ENCODE assay signal across 24 cellular contexts in genomic region chr5:166433679-166434078, GRCh38.
A peak's percentile ranks its signal among the peaks of the same experiment; 100 is the strongest.
DNase-seq lines count a peak whose midpoint lies in the region; ATAC-seq, FAIRE-seq and TF ChIP-seq lines count a peak whose summit lies in the region.
"Had no signal": no experiment of that assay in that cellular context is flagged by ENCODE, and none has a peak within 500 bp of the region (broad histone marks: within the 10 kb centered on the region; RNA-seq: fewer than 3 reads in every experiment).

No MANE protein-coding gene starts in this region.

- no peak overlapping the region for H3K9ac ChIP-seq in H1 (replicated peaks in 1 of 4; ENCODE audit: extremely low read depth in 1 of 4, low read depth in 3 of 4, low read length in 3 of 4)
- H3K9ac ChIP-seq in mesendoderm (ENCODE audit: low read length), result no peak overlapping the region
- H3K9ac ChIP-seq: BLaER1 had no signal

- no peak overlapping the region for H3K14ac ChIP-seq in H1 (ENCODE audit: insufficient read length)

- H2BK120ac ChIP-seq in H1 (replicated peaks; ENCODE audit: low read depth, low read length), result no peak overlapping the region
- H2BK120ac ChIP-seq in mesendoderm (ENCODE audit: low read depth, low read length), result no peak overlapping the region

- peaks cover 0 to 34% (median 14%) of the 10 kb centered on the region in 9 donors for H3K9me3 Mint-ChIP-seq in naive thymus-derived CD8-positive, alpha-beta T cell

- no peaks in the 10 kb centered on the region for H3K79me2 ChIP-seq in H1 (ENCODE audit: control insufficient read depth in 1 of 2, insufficient read depth in 2 of 2, low read length in 2 of 2)
- H3K79me2 ChIP-seq in mesendoderm (ENCODE audit: control insufficient read depth, insufficient read depth, low read length), result no peaks in the 10 kb centered on the region

- no peak overlapping the region for H3K4me3 Mint-ChIP-seq in naive thymus-derived CD8-positive, alpha-beta T cell
- H3K4me3 Mint-ChIP-seq: CD4-positive, alpha-beta T cell; IgD-negative memory B cell had no signal

- H2AFZ ChIP-seq in H1 (ENCODE audit: low read length), result 0 out of 2 replicates have a peak overlapping the region, but pooled peaks have one; percentile 49

- DNase-seq in Jurkat, Clone E6-1 (ENCODE audit: low read depth, low spot score), result peak; percentile 42
- DNase-seq in H1 (ENCODE audit: low read depth in 1 of 2, low spot score in 2 of 2) (no peak), mesendoderm (peak; percentile 21), retinal pigment epithelial cell (ENCODE audit: low read depth) (no peak)
- no peak for DNase-seq in activated effector memory CD4-positive, alpha-beta T cell treated with Interleukin-2 at 50 U/mL for 16 hours
- DNase-seq in naive thymus-derived CD8-positive, alpha-beta T cell, result no peak
- DNase-seq: Caco-2; CD4-positive, alpha-beta T cell; DMS 273 treated with DMSO at 0.1 percent for 48 hours; Karpas-422; MV-4-11; NCI-H1694 treated with DMSO at 0.1 percent for 48 hours; NCI-H2081 treated with DMSO at 0.1 percent for 48 hours; NCI-H446; NCI-H526; SJCRH30 had no signal

- TF ChIP-seq RAD21 in H1 (IDR thresholded peaks at IDR 0.05 in 1 of 2, conservative IDR thresholded peaks at IDR 0.05 in 1 of 2; ENCODE audit: low read depth in 2 of 2, low read length in 2 of 2), result no peak

- TF ChIP-seq CTCF in H1 (IDR thresholded peaks at IDR 0.05; ENCODE audit: control extremely low read depth in 1 of 3, insufficient read depth in 1 of 3, low read depth in 1 of 3, low read length in 3 of 3) (peak in 1 of 3 experiments; percentile 25; a peak in 1 of 4 replicates), retinal pigment epithelial cell (conservative IDR thresholded peaks at IDR 0.05; ENCODE audit: low read depth, low read length) (peak; percentile 12)

- H2AK5ac ChIP-seq in H1 (ENCODE audit: low read depth, low read length), result no peak overlapping the region
- no peak overlapping the region for H2AK5ac ChIP-seq in mesendoderm (ENCODE audit: low read length)

- no peak for TF ChIP-seq EP300 in H1 (IDR thresholded peaks at IDR 0.05; ENCODE audit: borderline replicate concordance in 1 of 2, low read depth in 2 of 2, low read length in 2 of 2)

- H4K8ac ChIP-seq in H1 (ENCODE audit: extremely low read depth, insufficient read depth, low read length) (no peak overlapping the region), mesendoderm (ENCODE audit: low read depth, low read length) (no peak overlapping the region)

- H3K23me2 ChIP-seq in H1 (ENCODE audit: low read depth, low read length), result no peaks in the 10 kb centered on the region; the same call in 1 of the 2 replicates

- ATAC-seq in HG02759 (IDR thresholded peaks at IDR 0.05; ENCODE audit: unreplicated experiment) (no peak), HG03095 (IDR thresholded peaks at IDR 0.05; ENCODE audit: unreplicated experiment) (no peak)
- ATAC-seq in naive thymus-derived CD8-positive, alpha-beta T cell, result no peak

- H3K4me3 ChIP-seq in Jurkat, Clone E6-1 (ENCODE audit: low read length), result no peak overlapping the region
- H3K4me3 ChIP-seq in H1 (ENCODE audit: extremely low read depth in 1 of 4, insufficient read depth in 2 of 4, low read depth in 3 of 4, low read length in 4 of 4) (no peak overlapping the region), mesendoderm (ENCODE audit: low read length) (no peak overlapping the region), retinal pigment epithelial cell (ENCODE audit: low read length) (no peak overlapping the region)
- H3K4me3 ChIP-seq: BLaER1, SJCRH30 had no signal

- H3K4me2 ChIP-seq in H1 (ENCODE audit: insufficient read depth in 1 of 2, low read depth in 2 of 2, low read length in 2 of 2) (no peak overlapping the region), mesendoderm (ENCODE audit: low read length) (no peak overlapping the region)
- H3K4me2 ChIP-seq: BLaER1 had no signal

- H3K4me1 Mint-ChIP-seq in naive thymus-derived CD8-positive, alpha-beta T cell, result no peaks in the 10 kb centered on the region

- peaks cover 0 to 12% (median 0%) of the 10 kb centered on the region in 3 donors for H3K36me3 Mint-ChIP-seq in naive thymus-derived CD8-positive, alpha-beta T cell
- H3K36me3 Mint-ChIP-seq: IgD-negative memory B cell had no signal

- H3K27ac ChIP-seq in H1 (ENCODE audit: low read depth, low read length), result no peak overlapping the region
- no peak overlapping the region for H3K27ac ChIP-seq in mesendoderm (ENCODE audit: low read depth, low read length)
- H3K27ac ChIP-seq: BLaER1, SJCRH30 had no signal

- H3K56ac ChIP-seq in H1 (replicated peaks; ENCODE audit: insufficient read length, low read depth, low read length) (no peak overlapping the region), mesendoderm (ENCODE audit: low read length) (no peak overlapping the region)

- H3K27ac Mint-ChIP-seq in naive thymus-derived CD8-positive, alpha-beta T cell, result no peak overlapping the region
- H3K27ac Mint-ChIP-seq: CD4-positive, alpha-beta T cell; IgD-negative memory B cell had no signal

- no peaks in the 10 kb centered on the region for H3K9me3 ChIP-seq in H1 (ENCODE audit: insufficient read depth in 2 of 2, low read depth in 1 of 2, low read length in 1 of 2)
- H3K9me3 ChIP-seq: BLaER1, Caco-2, SJCRH30 had no signal

- H3K4me1 ChIP-seq in H1 (replicated peaks in 1 of 4; ENCODE audit: control insufficient read depth in 3 of 4, insufficient read depth in 4 of 4, low read length in 3 of 4) (peaks cover 0 to 16% (median 11%) of the 10 kb centered on the region in 4 experiments; a peak in 5 of 7 replicates), mesendoderm (ENCODE audit: control insufficient read depth, low read depth, low read length) (peaks cover 5% of the 10 kb centered on the region)
- H3K4me1 ChIP-seq: BLaER1, Caco-2 had no signal

- no peak overlapping the region for H4K5ac ChIP-seq in H1 (ENCODE audit: insufficient read length, low read depth, low read length)
- no peak overlapping the region for H4K5ac ChIP-seq in mesendoderm (ENCODE audit: low read length)

- H3K4ac ChIP-seq in H1 (replicated peaks; ENCODE audit: insufficient read length, low read depth, low read length), result no peak overlapping the region
- H3K4ac ChIP-seq in mesendoderm (ENCODE audit: low read depth, low read length), result no peak overlapping the region

- H4K20me1 ChIP-seq in H1 (replicated peaks in 1 of 2; ENCODE audit: control insufficient read depth in 1 of 2, insufficient read depth in 2 of 2, low read length in 2 of 2), result no peaks in the 10 kb centered on the region
- H4K20me1 ChIP-seq: BLaER1 had no signal

- peak overlapping the region; percentile 15 for H4K91ac ChIP-seq in H1 (replicated peaks; ENCODE audit: insufficient read length, low read length)

- H3K27me3 Mint-ChIP-seq in naive thymus-derived CD8-positive, alpha-beta T cell, result no peaks in the 10 kb centered on the region
- H3K27me3 Mint-ChIP-seq: CD4-positive, alpha-beta T cell; IgD-negative memory B cell had no signal

- WGBS in H1 (ENCODE audit: extremely low coverage in 1 of 2, insufficient coverage in 1 of 2, insufficient read length in 1 of 2, insufficient replicate concordance in 2 of 2, low coverage in 1 of 2, low lambda C conversion rate in 2 of 2, missing lambda C conversion rate in 1 of 2), 2 experiments, result 90% methylated on average over 5 of the region's 5 CpGs; no CpG with 5 or more reads in 1 of the 2 experiments
- WGBS in mesendoderm (ENCODE audit: extremely low coverage, insufficient coverage, low lambda C conversion rate), result no CpG with 5 or more reads among the region's 5 CpGs

- no peak for TF ChIP-seq POLR2A in H1 (IDR thresholded peaks at IDR 0.05; ENCODE audit: control extremely low read depth in 1 of 2, low read depth in 2 of 2, low read length in 2 of 2)

- POLR2A ChIA-PET in H1 (lab: Charles Lee; ENCODE audit: partially characterized antibody), result no interaction called here
- POLR2A ChIA-PET in naive thymus-derived CD8-positive, alpha-beta T cell (lab: Charles Lee), result no interaction called here

- 0 out of 2 replicates have a peak overlapping the region, but pooled peaks have one; percentile 3 for H2BK12ac ChIP-seq in H1 (ENCODE audit: low read depth, low read length)

- H2BK5ac ChIP-seq in H1 (ENCODE audit: low read depth, low read length), result no peak overlapping the region
- H2BK5ac ChIP-seq in mesendoderm (ENCODE audit: low read length), result no peak overlapping the region

- CTCF ChIA-PET in H1 (lab: Charles Lee; ENCODE audit: partially characterized antibody), result interaction anchor here (0.7 kb wide), 1 partner anchor 1431 kb away, joined by 3 read pairs; no protein-coding TSS in a partner anchor

- H3K23ac ChIP-seq in H1 (ENCODE audit: insufficient read length) (no peak overlapping the region), mesendoderm (ENCODE audit: low read length) (no peak overlapping the region)

- H2BK15ac ChIP-seq in H1 (ENCODE audit: low read length) (peak overlapping the region; percentile 49; the same call in 1 of the 2 replicates), mesendoderm (replicated peaks; ENCODE audit: low read depth) (no peak overlapping the region)

- no peaks in the 10 kb centered on the region for H3K27me3 ChIP-seq in H1 (replicated peaks in 1 of 4; ENCODE audit: control insufficient read depth in 3 of 4, extremely low read depth in 1 of 4, insufficient read depth in 3 of 4, low read length in 3 of 4)
- no peaks in the 10 kb centered on the region for H3K27me3 ChIP-seq in mesendoderm (ENCODE audit: insufficient read depth, low read length, poor library complexity)
- H3K27me3 ChIP-seq: BLaER1, SJCRH30 had no signal

- no peak for FAIRE-seq in H1 (lab: Jason Lieb, UNC)
- FAIRE-seq: G401.6, GM12892, H54, RCC 7860 had no signal

- no peaks in the 10 kb centered on the region for H3K79me1 ChIP-seq in H1 (ENCODE audit: low read depth, low read length)
- no peaks in the 10 kb centered on the region for H3K79me1 ChIP-seq in mesendoderm (ENCODE audit: low read length)

- H3K36me3 ChIP-seq in H1 (ENCODE audit: control insufficient read depth in 2 of 4, insufficient read depth in 4 of 4, low read length in 3 of 4) (no peaks in the 10 kb centered on the region), mesendoderm (ENCODE audit: control insufficient read depth, insufficient read depth, low read length) (no peaks in the 10 kb centered on the region)
- H3K36me3 ChIP-seq: BLaER1, SJCRH30 had no signal

- peak overlapping the region; percentile 13; the same call in 1 of the 2 replicates for H2BK20ac ChIP-seq in H1 (ENCODE audit: low read length)

- no peak overlapping the region for H3K18ac ChIP-seq in H1 (ENCODE audit: extremely low read depth, low read length)
- H3K18ac ChIP-seq in mesendoderm (ENCODE audit: low read length), result no peak overlapping the region

TF ChIP-seq in H1, 55 proteins besides CTCF, POLR2A, EP300 and RAD21 (continues in another document):
- no peak for TF ChIP-seq BCL11A (IDR thresholded peaks at IDR 0.05; ENCODE audit: low read depth in 2 of 2, low read length in 2 of 2)

Comparison
In these comparisons a context has a peak if more than half of its experiments do, and no peak if none do; other contexts are left out.
1. DNase-seq: peak in Jurkat, Clone E6-1 (single experiment) and mesendoderm (single experiment); none in H1 (0 of 2), retinal pigment epithelial cell (single experiment), activated effector memory CD4-positive, alpha-beta T cell treated with Interleukin-2 at 50 U/mL for 16 hours (single experiment) and naive thymus-derived CD8-positive, alpha-beta T cell (0 of 10).